Comparison of ENCODE assay signal across 8 cellular contexts in the genomic region with DNA sequence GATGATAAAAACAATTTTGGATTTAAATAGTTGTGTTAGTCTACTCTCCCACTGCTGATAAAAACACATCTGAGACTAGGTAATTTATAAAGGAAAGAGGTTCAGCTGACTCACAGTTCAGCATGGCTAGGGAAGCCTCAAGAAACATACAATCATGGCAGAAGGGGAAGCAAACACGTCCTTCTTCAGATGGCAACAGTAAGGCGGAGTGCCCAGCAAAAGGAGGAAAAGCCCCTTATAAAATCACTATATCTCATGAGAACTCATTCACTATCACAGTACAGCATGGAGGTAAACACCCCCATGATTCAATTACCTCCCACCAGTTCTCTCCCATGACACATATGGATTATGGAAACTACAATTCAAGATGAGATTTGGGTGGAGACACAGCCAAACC.
"Had no signal": no experiment of that assay in that cellular context is flagged by ENCODE, and none has a peak within 500 bp of the region (broad histone marks: within the 10 kb centered on the region; RNA-seq: fewer than 3 reads in every experiment).

No MANE protein-coding gene starts in this region.

- DNase-seq: GDM1, GF-D8 had no signal

- FAIRE-seq: G401.6, GM12878, GM12891, GM12892, GM18507, GM19239 had no signal

- H3K4me3 ChIP-seq: GM12878 had no signal

- ATAC-seq: GM12878 had no signal
